ENCODE assay signal across 8 cellular contexts in the genomic region with DNA sequence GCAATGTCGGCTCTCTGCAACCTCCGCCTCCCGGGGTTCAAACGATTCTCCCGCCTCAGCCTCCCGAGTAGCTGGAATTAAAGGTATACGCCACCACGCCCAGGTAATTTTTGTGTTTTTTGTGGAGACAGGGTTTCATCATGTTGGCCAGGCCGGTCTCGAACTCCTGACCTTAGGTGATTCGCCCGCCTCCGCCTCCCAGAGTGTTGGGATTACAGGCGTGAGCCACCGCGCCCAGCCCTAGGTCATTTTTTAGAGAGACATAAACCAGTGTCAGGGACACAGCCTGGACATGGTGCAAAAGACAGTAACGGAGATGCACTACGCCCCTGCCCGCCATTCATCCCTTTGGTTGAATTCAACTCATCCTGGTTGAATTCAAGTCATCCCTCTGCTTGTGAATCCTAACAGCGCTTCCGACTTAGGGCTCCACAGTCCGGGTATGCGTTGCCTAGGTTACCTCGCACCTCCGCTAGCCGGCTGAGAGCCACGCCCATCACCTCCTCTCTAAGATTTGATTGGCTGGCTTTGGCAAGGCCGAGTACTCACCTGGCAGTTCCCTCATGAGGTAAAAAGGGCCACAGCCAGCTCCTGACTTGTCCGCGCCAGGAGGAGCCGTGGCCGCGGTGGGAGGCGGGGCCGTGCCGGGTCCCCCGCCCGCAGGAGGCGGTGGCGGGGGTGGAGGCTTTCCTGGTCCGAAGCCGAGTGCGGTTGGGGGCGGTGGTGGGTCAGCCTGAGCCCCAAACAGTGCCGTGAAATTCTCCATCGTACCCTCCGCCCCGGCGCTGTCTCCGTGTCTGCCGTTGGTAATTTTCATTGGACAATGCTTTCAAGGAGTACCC. TPM values are rescaled to one million over a fixed set of nuclear protein-coding genes. Genes with fewer than 3 reads are reported as not detected.
DNase-seq lines count a peak whose midpoint lies in the region; ATAC-seq and TF ChIP-seq lines count a peak whose summit lies in the region.

Gene MED19, minus strand, starts transcription at position 802 of the 842 bp plus-strand sequence. Its CDS starts 36 bp downstream, at position 766.

- DNase-seq in D341Med (ENCODE audit: low spot score), result peak; percentile 85
- DNase-seq in HuH-7.5 (ENCODE audit: low spot score), result peak; percentile 97
- DNase-seq in PC-9, result peak; percentile 97 to 99
- peak; percentile 75 for DNase-seq in activated T-cell treated with anti-CD3 and anti-CD28 coated beads, Interleukin-2, amount 50 U/mL, for 1 hour
- peak; percentile 60 to 88 (median 78) for DNase-seq in naive thymus-derived CD8-positive, alpha-beta T cell
- peak; percentile 72 for DNase-seq in stimulated activated naive B cell treated with anti-CD40 and anti-IgM and Interleukin-4, amounts not matched to agents 10 μg/mL and 1 μg/mL and 100 μg/mL, for 72 hours

- peaks cover 57% of the 10 kb centered on the region for H3K79me2 ChIP-seq in PC-9 (ENCODE audit: low read depth)

- TSS peak; percentile 57 for BruUV-seq in PC-9 (replicated peaks; lab: Mats Ljungman, UMichigan)

- H3K27ac Mint-ChIP-seq in naive thymus-derived CD8-positive, alpha-beta T cell, result peak within 1 kb of the TSS; percentile 92 to 99 (median 97)
- peak within 1 kb of the TSS; percentile 99 for H3K27ac Mint-ChIP-seq in stimulated activated naive B cell treated with anti-CD40 and anti-IgM and Interleukin-4, amounts not matched to agents 10 μg/mL and 1 μg/mL and 100 μg/mL, for 72 hours

- H3K27me3 ChIP-seq in PC-9 (ENCODE audit: insufficient read depth, low read depth), result no peaks in the 10 kb centered on the region

- no peaks in the 10 kb centered on the region for H3K27me3 Mint-ChIP-seq in naive thymus-derived CD8-positive, alpha-beta T cell
- H3K27me3 Mint-ChIP-seq in stimulated activated naive B cell treated with anti-CD40 and anti-IgM and Interleukin-4, amounts not matched to agents 10 μg/mL and 1 μg/mL and 100 μg/mL, for 72 hours, result no peaks in the 10 kb centered on the region

- peak; percentile 47 for ATAC-seq in GM21526 (IDR thresholded peaks at IDR 0.05; ENCODE audit: low FRiP score, unreplicated experiment)
- peak; percentile 89 for ATAC-seq in esophagus mucosa
- peak; percentile 45 to 53 for ATAC-seq in naive thymus-derived CD8-positive, alpha-beta T cell
- peak; percentile 63 to 65 for ATAC-seq in stimulated activated naive B cell treated with anti-CD40 and anti-IgM and Interleukin-4, amounts not matched to agents 10 μg/mL and 1 μg/mL and 100 μg/mL, for 72 hours (replicated peaks)

- no peaks in the 10 kb centered on the region for H3K9me3 Mint-ChIP-seq in naive thymus-derived CD8-positive, alpha-beta T cell
- no peaks in the 10 kb centered on the region for H3K9me3 Mint-ChIP-seq in stimulated activated naive B cell treated with anti-CD40 and anti-IgM and Interleukin-4, amounts not matched to agents 10 μg/mL and 1 μg/mL and 100 μg/mL, for 72 hours

- H3K36me3 Mint-ChIP-seq in naive thymus-derived CD8-positive, alpha-beta T cell, result peaks cover 0 to 15% (median 0%) of the 10 kb centered on the region in 3 donors
- peaks cover 12 to 14% of the 10 kb centered on the region in 2 donors for H3K36me3 Mint-ChIP-seq in stimulated activated naive B cell treated with anti-CD40 and anti-IgM and Interleukin-4, amounts not matched to agents 10 μg/mL and 1 μg/mL and 100 μg/mL, for 72 hours

- peak within 1 kb of the TSS; percentile 97 for H3K4me3 ChIP-seq in PC-9

- H3K4me2 ChIP-seq in PC-9, result peak within 1 kb of the TSS; percentile 99

- no peaks in the 10 kb centered on the region for H3K9me3 ChIP-seq in PC-9 (ENCODE audit: insufficient read depth, low read depth)

- peaks cover 23% of the 10 kb centered on the region; the same call in 1 of the 2 replicates for H3F3A ChIP-seq in PC-9 (ENCODE audit: insufficient read depth, low read depth)

- POLR2A ChIA-PET in PC-9 (lab: Charles Lee; ENCODE audit: unreplicated experiment), result interaction anchor here (0.6 to 1.1 kb wide), 15 partner anchors 10 to 1969 kb away, joined by 3 to 25 read pairs (median 4); partner anchors contain the start of gene SELENOH
- POLR2A ChIA-PET in naive thymus-derived CD8-positive, alpha-beta T cell (lab: Charles Lee), result interaction anchor here (0.5 to 1.8 kb wide), 16 partner anchors 12 to 376 kb away, joined by 3 to 41 read pairs (median 4); partner anchors contain the start of genes SELENOH, SLC43A1, SSRP1 and UBE2L6

- TF ChIP-seq CTCF in PC-9 (conservative IDR thresholded peaks at IDR 0.05), result no peak

- peaks cover 25% of the 10 kb centered on the region for H3K4me1 ChIP-seq in PC-9 (replicated peaks; ENCODE audit: insufficient read depth)

- CTCF ChIA-PET in PC-9 (lab: Charles Lee), result interaction anchor here (0.6 to 1.2 kb wide), 4 partner anchors 68 to 89 kb away, joined by 6 to 9 read pairs (median 7); no protein-coding TSS in a partner anchor

- H3K27ac ChIP-seq in PC-9, result peak within 1 kb of the TSS; percentile 75

- H3K36me3 ChIP-seq in PC-9 (ENCODE audit: low read depth), result 0 out of 2 replicates have a peak, but pooled peaks cover 9% of the 10 kb centered on the region

- H3K4me3 Mint-ChIP-seq in naive thymus-derived CD8-positive, alpha-beta T cell, result peak within 1 kb of the TSS; percentile 87 to 99 (median 96)
- peak within 1 kb of the TSS; percentile 91 to 99 for H3K4me3 Mint-ChIP-seq in stimulated activated naive B cell treated with anti-CD40 and anti-IgM and Interleukin-4, amounts not matched to agents 10 μg/mL and 1 μg/mL and 100 μg/mL, for 72 hours

- intact Hi-C loops in PC-9 (cut with micrococcal nuclease; ENCODE audit: unreplicated experiment), result loop anchor here (1.0 to 2.0 kb wide), 7 partner anchors 22 to 867 kb away; partner anchors contain the start of genes CTNND1, SELENOH and TIMM10

- peaks cover 26 to 54% (median 51%) of the 10 kb centered on the region in 4 donors for H3K4me1 Mint-ChIP-seq in naive thymus-derived CD8-positive, alpha-beta T cell
- peaks cover 27 to 40% of the 10 kb centered on the region in 2 donors for H3K4me1 Mint-ChIP-seq in stimulated activated naive B cell treated with anti-CD40 and anti-IgM and Interleukin-4, amounts not matched to agents 10 μg/mL and 1 μg/mL and 100 μg/mL, for 72 hours

- H2AFZ ChIP-seq in PC-9, result peak within 1 kb of the TSS; percentile 84

- H3K9me2 ChIP-seq in PC-9 (ENCODE audit: insufficient read depth), result no peaks in the 10 kb centered on the region

- H4K20me1 ChIP-seq in PC-9 (ENCODE audit: insufficient read depth), result peaks cover 16% of the 10 kb centered on the region; the same call in 1 of the 2 replicates

RNA-seq across cellular contexts. Expression of gene MED19, which starts in this region (rescaled TPM):
- 25.3 and 26.9 TPM in 2 replicates for total RNA-seq in PC-9 (2021)
- total RNA-seq in esophagus mucosa, result 12.8 TPM
- 10 to 100 TPM in 1 of 2 experiments, 1 to 10 TPM in 1; 9.3 to 11.9 TPM for total RNA-seq in naive thymus-derived CD8-positive, alpha-beta T cell
- 10 to 100 TPM; 12.8 to 17.4 (median 15.7) TPM for polyA plus RNA-seq in naive thymus-derived CD8-positive, alpha-beta T cell

Comparison
In these comparisons a context has a peak if more than half of its experiments do, and no peak if none do; other contexts are left out.
1. Peak in every context shown above with its lines: DNase-seq, ATAC-seq, H3K4me3 ChIP-seq and H3K27ac ChIP-seq.